In the genomic region with DNA sequence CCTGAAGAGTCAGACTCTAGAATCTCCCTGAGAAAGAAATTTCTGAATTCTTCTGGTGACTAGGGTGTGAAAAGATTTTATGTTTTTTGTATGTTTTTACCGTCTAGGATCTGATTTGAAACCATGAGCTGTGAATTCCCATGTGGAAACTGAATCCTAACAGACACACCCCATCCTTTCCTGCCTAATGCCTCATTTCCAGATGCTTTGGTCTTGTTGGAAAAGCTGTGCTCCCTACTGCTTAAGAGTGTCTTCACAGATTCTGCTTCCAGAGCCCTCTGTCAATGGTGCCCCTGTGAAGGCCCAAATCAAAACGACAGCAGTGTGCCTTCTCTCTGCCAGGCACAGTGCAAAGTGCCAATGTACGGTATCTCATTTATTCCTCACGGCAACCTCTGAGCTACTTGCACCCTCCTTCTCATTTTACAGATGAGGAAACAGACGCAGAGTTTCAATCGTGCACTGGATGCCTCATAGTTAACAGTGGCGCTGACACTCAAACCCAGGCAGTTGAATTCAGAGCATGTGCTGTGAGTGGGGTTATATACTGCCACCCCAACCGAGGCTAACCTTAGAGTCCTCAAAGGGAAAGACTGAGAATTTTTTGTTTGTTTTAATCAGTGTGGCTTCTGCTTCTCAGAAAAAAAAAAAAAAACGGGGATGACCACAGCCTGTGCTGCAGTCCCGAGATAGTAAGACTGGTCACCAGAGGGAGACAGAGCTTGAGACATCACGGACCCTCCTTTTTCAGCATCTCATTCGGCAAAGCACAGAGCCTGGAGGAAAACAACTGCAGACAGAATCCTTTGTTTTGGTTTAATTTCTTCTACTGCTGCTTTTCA, we compare ENCODE assay signal across 9 cellular contexts.
DNase-seq lines count a peak whose midpoint lies in the region; ATAC-seq and TF ChIP-seq lines count a peak whose summit lies in the region.
"Had no signal": no experiment of that assay in that cellular context is flagged by ENCODE, and none has a peak within 500 bp of the region (broad histone marks: within the 10 kb centered on the region; RNA-seq: fewer than 3 reads in every experiment).

No MANE protein-coding gene starts in this region.

- H3K4me3 Mint-ChIP-seq in stimulated activated naive B cell treated with anti-CD40 and anti-IgM and Interleukin-4, amounts not matched to agents 10 μg/mL and 1 μg/mL and 100 μg/mL, for 72 hours, result no peak overlapping the region
- H3K4me3 Mint-ChIP-seq: activated naive CD8-positive, alpha-beta T cell had no signal

- H3K9me3 ChIP-seq in Karpas-422 (ENCODE audit: low read length) (no peaks in the 10 kb centered on the region), hepatocyte (ENCODE audit: low read depth) (no peaks in the 10 kb centered on the region)

- H4K20me1 ChIP-seq in Karpas-422 (ENCODE audit: insufficient read depth, low read depth, low read length) (no peaks in the 10 kb centered on the region), hepatocyte (ENCODE audit: insufficient read depth, poor library complexity, severe bottlenecking) (no peaks in the 10 kb centered on the region)

- H3K4me3 ChIP-seq in Karpas-422 (ENCODE audit: low read length) (no peak overlapping the region), WI38 (ENCODE audit: low read depth, low read length) (no peak overlapping the region), hepatocyte (no peak overlapping the region)

- no peak overlapping the region for H3K9ac ChIP-seq in Karpas-422 (ENCODE audit: low read length)

- no peaks in the 10 kb centered on the region for H3K79me2 ChIP-seq in Karpas-422 (ENCODE audit: low read length)
- no peaks in the 10 kb centered on the region for H3K79me2 ChIP-seq in hepatocyte

- no peaks in the 10 kb centered on the region for H3K9me3 Mint-ChIP-seq in stimulated activated naive B cell treated with anti-CD40 and anti-IgM and Interleukin-4, amounts not matched to agents 10 μg/mL and 1 μg/mL and 100 μg/mL, for 72 hours

- WGBS in hepatocyte (ENCODE audit: low lambda C conversion rate, missing lambda C conversion rate), result 51% methylated on average over 12 of the region's 12 CpGs

- H3K27me3 ChIP-seq in Karpas-422 (ENCODE audit: low read length) (no peaks in the 10 kb centered on the region), hepatocyte (no peaks in the 10 kb centered on the region)

- no peaks in the 10 kb centered on the region for H3K9me2 ChIP-seq in Karpas-422 (replicated peaks; ENCODE audit: insufficient read depth, low read length)
- no peaks in the 10 kb centered on the region for H3K9me2 ChIP-seq in hepatocyte (replicated peaks; ENCODE audit: insufficient read depth)

- no peak overlapping the region for H3K27ac Mint-ChIP-seq in stimulated activated naive B cell treated with anti-CD40 and anti-IgM and Interleukin-4, amounts not matched to agents 10 μg/mL and 1 μg/mL and 100 μg/mL, for 72 hours
- H3K27ac Mint-ChIP-seq: activated naive CD8-positive, alpha-beta T cell had no signal

- peak; percentile 68 to 71 for ATAC-seq in stimulated activated naive B cell treated with anti-CD40 and anti-IgM and Interleukin-4, amounts not matched to agents 10 μg/mL and 1 μg/mL and 100 μg/mL, for 72 hours (replicated peaks)
- ATAC-seq in GM19351 (IDR thresholded peaks at IDR 0.05; ENCODE audit: unreplicated experiment), result no peak

- H3K4me1 ChIP-seq in Karpas-422 (ENCODE audit: low read length), result no peaks in the 10 kb centered on the region
- peaks cover 3% of the 10 kb centered on the region for H3K4me1 ChIP-seq in hepatocyte (ENCODE audit: insufficient read depth)

- peaks cover 6 to 15% of the 10 kb centered on the region in 2 donors for H3K27me3 Mint-ChIP-seq in stimulated activated naive B cell treated with anti-CD40 and anti-IgM and Interleukin-4, amounts not matched to agents 10 μg/mL and 1 μg/mL and 100 μg/mL, for 72 hours
- H3K27me3 Mint-ChIP-seq: activated naive CD8-positive, alpha-beta T cell had no signal

- H2AFZ ChIP-seq in Karpas-422 (ENCODE audit: low read length), result no peak overlapping the region
- no peak overlapping the region for H2AFZ ChIP-seq in hepatocyte

- TF ChIP-seq CTCF in WI38 (IDR thresholded peaks at IDR 0.05; ENCODE audit: low read depth, low read length) (peak; percentile 34; the same call in 1 of the 2 replicates), hepatocyte (IDR thresholded peaks at IDR 0.05; ENCODE audit: poor library complexity) (peak; percentile 72)

- peak; percentile 10 for DNase-seq in SIG-M5 treated with dmso at 0.1 percent for 504 hours (lab: John Stamatoyannopoulos, UW; ENCODE audit: unreplicated experiment)
- no peak for DNase-seq in SIG-M5 (lab: John Stamatoyannopoulos, UW)
- DNase-seq in Karpas-422, result peak; percentile 61
- peak; percentile 80 for DNase-seq in hepatocyte (ENCODE audit: low spot score)
- DNase-seq in stimulated activated naive B cell treated with anti-CD40 and anti-IgM and Interleukin-4, amounts not matched to agents 10 μg/mL and 1 μg/mL and 100 μg/mL, for 72 hours, result no peak
- DNase-seq in activated CD8-positive, alpha-beta memory T cell treated with anti-CD3 and anti-CD28 coated beads, Interleukin-2, amount 50 U/mL, for 48 hours, result no peak

- H3K27ac ChIP-seq in Karpas-422 (ENCODE audit: low read length), result no peak overlapping the region
- peak overlapping the region; percentile 38 for H3K27ac ChIP-seq in hepatocyte

- H3K4me1 Mint-ChIP-seq in stimulated activated naive B cell treated with anti-CD40 and anti-IgM and Interleukin-4, amounts not matched to agents 10 μg/mL and 1 μg/mL and 100 μg/mL, for 72 hours, result peaks cover 4 to 6% of the 10 kb centered on the region in 2 donors

- H3K36me3 Mint-ChIP-seq in stimulated activated naive B cell treated with anti-CD40 and anti-IgM and Interleukin-4, amounts not matched to agents 10 μg/mL and 1 μg/mL and 100 μg/mL, for 72 hours, result no peaks in the 10 kb centered on the region
- H3K36me3 Mint-ChIP-seq: activated naive CD8-positive, alpha-beta T cell had no signal

- H3K4me2 ChIP-seq in Karpas-422 (ENCODE audit: low read depth, low read length, poor library complexity, severe bottlenecking), result no peak overlapping the region
- H3K4me2 ChIP-seq in hepatocyte, result peak overlapping the region; percentile 58

- H3K36me3 ChIP-seq in Karpas-422 (ENCODE audit: insufficient read depth, low read length), result no peaks in the 10 kb centered on the region
- H3K36me3 ChIP-seq in hepatocyte (replicated peaks; ENCODE audit: insufficient read depth, low read depth), result no peaks in the 10 kb centered on the region

Comparison
In these comparisons a context has a peak if more than half of its experiments do, and no peak if none do; other contexts are left out.
1. DNase-seq: peak in SIG-M5 treated with dmso at 0.1 percent for 504 hours (single experiment), Karpas-422 (single experiment) and hepatocyte (single experiment); none in SIG-M5 (single experiment), stimulated activated naive B cell treated with anti-CD40 and anti-IgM and Interleukin-4, amounts not matched to agents 10 μg/mL and 1 μg/mL and 100 μg/mL, for 72 hours (single experiment) and activated CD8-positive, alpha-beta memory T cell treated with anti-CD3 and anti-CD28 coated beads, Interleukin-2, amount 50 U/mL, for 48 hours (single experiment).